ENCODE assay signal across 7 cellular contexts in the genomic region with DNA sequence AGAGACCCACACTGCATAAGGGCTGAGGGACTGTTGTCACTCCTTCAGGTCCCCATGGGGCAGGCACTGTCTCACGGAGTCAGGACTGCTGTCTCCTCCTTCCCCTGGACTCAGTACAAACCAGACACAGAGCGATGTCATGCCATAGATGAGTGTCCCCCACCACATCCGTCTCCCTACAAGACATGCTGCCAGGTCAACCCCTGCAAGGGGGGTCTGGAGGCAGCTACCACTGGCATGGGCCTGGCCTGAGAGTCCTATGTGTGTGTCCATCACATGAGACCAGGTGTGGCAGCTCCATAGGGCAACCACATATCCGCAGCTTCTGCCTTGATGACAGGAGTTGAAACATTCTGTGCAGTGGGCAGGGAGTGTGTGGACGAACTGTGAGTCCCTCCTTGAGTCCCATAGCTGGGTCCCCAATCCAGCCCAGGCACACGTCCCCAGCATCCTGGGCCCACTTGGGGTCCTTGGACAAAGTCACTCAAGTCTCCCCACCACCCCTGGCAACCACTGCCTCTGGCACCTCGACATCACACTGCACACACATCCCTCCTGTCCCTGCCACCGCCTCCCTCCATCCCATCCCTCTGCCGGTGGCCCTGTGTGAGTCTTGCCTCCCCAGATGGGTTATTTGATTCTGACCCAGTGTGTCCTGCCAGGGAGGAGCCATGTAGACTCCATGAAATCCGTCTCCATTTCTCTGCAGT.
A peak's percentile ranks its signal among the peaks of the same experiment; 100 is the strongest.
DNase-seq lines count a peak whose midpoint lies in the region; ATAC-seq, FAIRE-seq and TF ChIP-seq lines count a peak whose summit lies in the region.
"Not testable (repeated sequence)": the region's sequence is repeated elsewhere in the genome, so short reads cannot be mapped to it uniquely, and the experiment has no call there.

No MANE protein-coding gene starts in this region.

- not testable (repeated sequence) for H3K27me3 Mint-ChIP-seq in type B pancreatic cell

- not testable (repeated sequence) for H3K4me3 Mint-ChIP-seq in type B pancreatic cell

- not testable (repeated sequence) for H3K9me3 ChIP-seq in K562 (replicated peaks; ENCODE audit: control insufficient read depth, insufficient read depth, low read depth, low read length); trophoblast cell (ENCODE audit: insufficient read depth, low read depth, low read length)

- ATAC-seq in K562 (peak; percentile 45; the same call in 2 of the 3 replicates), foreskin keratinocyte (peak; percentile 8)

- peak; percentile 9 for DNase-seq in EH (ENCODE audit: low read depth)
- peak; percentile 73 for DNase-seq in SK-N-DZ (ENCODE audit: low spot score)
- DNase-seq in K562 (ENCODE audit: extremely low read depth in 1 of 4, low spot score in 3 of 4); foreskin keratinocyte; trophoblast cell: not testable (repeated sequence)
- DNase-seq in mesenteric fat pad (ENCODE audit: low spot score): peak; percentile 88
- peak; percentile 62 for DNase-seq in type B pancreatic cell (ENCODE audit: extremely low spot score, unreplicated experiment)

- intact Hi-C loops in K562 (cut with micrococcal nuclease): loop anchor here (10.0 kb wide), 1 partner anchor 148 kb away; no protein-coding TSS in a partner anchor

- not testable (repeated sequence) for H3K79me2 ChIP-seq in K562 (ENCODE audit: control insufficient read depth, insufficient read depth, low read length); trophoblast cell (ENCODE audit: control insufficient read depth, insufficient read depth, low read length, poor library complexity)

- CTCF ChIA-PET in K562 (lab: Yijun Ruan, JAX; ENCODE audit: low intra/inter-chr PET ratio): interaction anchor here (0.6 kb wide), 1 partner anchor 141 kb away, joined by 3 read pairs; no protein-coding TSS in a partner anchor

- TF ChIP-seq RAD21 in K562 (CRISPR knock-in tag; conservative IDR thresholded peaks at IDR 0.05 in 1 of 2, IDR thresholded peaks at IDR 0.05 in 1 of 2): not testable (repeated sequence)

- not testable (repeated sequence) for FAIRE-seq in K562 (lab: Jason Lieb, UNC)

- H3K9me3 Mint-ChIP-seq in type B pancreatic cell: not testable (repeated sequence)

- H3K36me3 Mint-ChIP-seq in type B pancreatic cell: not testable (repeated sequence)

- not testable (repeated sequence) for H4K20me1 ChIP-seq in K562 (replicated peaks; ENCODE audit: control insufficient read depth, insufficient read depth, low read length)

- H3K36me3 ChIP-seq in K562 (ENCODE audit: control insufficient read depth, insufficient read depth, low read length); trophoblast cell (ENCODE audit: control insufficient read depth in 1 of 2, insufficient read depth in 2 of 2, low read length in 2 of 2): not testable (repeated sequence)

- not testable (repeated sequence) for H3K27ac ChIP-seq in K562 (ENCODE audit: extremely low read depth, low read depth, low read length); foreskin keratinocyte
- peak overlapping the region; percentile 54 for H3K27ac ChIP-seq in trophoblast cell (ENCODE audit: low read depth, low read length)

- peaks cover 29% of the 10 kb centered on the region for H3K79me1 ChIP-seq in trophoblast cell (ENCODE audit: low read length)

- not testable (repeated sequence) for H3K9me1 ChIP-seq in K562 (ENCODE audit: control insufficient read depth, insufficient read depth, low read length)

- not testable (repeated sequence) for H3K4me3 ChIP-seq in K562; trophoblast cell (ENCODE audit: low read depth, low read length)

- not testable (repeated sequence) for H3K23ac ChIP-seq in trophoblast cell (ENCODE audit: low read length)

- TF ChIP-seq POLR2A in K562 (conservative IDR thresholded peaks at IDR 0.05): not testable (repeated sequence)

- peaks cover 0 to 14% of the 10 kb centered on the region in 2 experiments; a peak in 3 of 5 replicates for H3K4me1 ChIP-seq in K562 (replicated peaks in 1 of 2; ENCODE audit: control insufficient read depth in 2 of 2, insufficient read depth in 2 of 2, low read length in 2 of 2)
- H3K4me1 ChIP-seq in foreskin keratinocyte: not testable (repeated sequence)
- peaks cover 31 to 40% of the 10 kb centered on the region in 2 experiments for H3K4me1 ChIP-seq in trophoblast cell (ENCODE audit: control insufficient read depth in 1 of 2, insufficient read depth in 2 of 2, low read length in 2 of 2)

- not testable (repeated sequence) for BruUV-seq in K562 (replicated peaks; lab: Mats Ljungman, UMichigan)

- H2AK5ac ChIP-seq in trophoblast cell (ENCODE audit: low read length): peak overlapping the region; percentile 20

- H4K8ac ChIP-seq in trophoblast cell (ENCODE audit: low read depth, low read length): peak overlapping the region; percentile 18

- peak overlapping the region; percentile 18 for H2BK5ac ChIP-seq in trophoblast cell (ENCODE audit: low read depth, low read length, poor library complexity)

- TF ChIP-seq CTCF in K562 (IDR thresholded peaks at IDR 0.05 in 2 of 3, conservative IDR thresholded peaks at IDR 0.05 in 1 of 3; ENCODE audit: insufficient read depth in 2 of 3, low read depth in 1 of 3, low read length in 3 of 3); foreskin keratinocyte (conservative IDR thresholded peaks at IDR 0.05); type B pancreatic cell (conservative IDR thresholded peaks at IDR 0.05): not testable (repeated sequence)

- H4K12ac ChIP-seq in trophoblast cell (ENCODE audit: low read depth, low read length): peak overlapping the region; percentile 0

- H2AFZ ChIP-seq in K562 (ENCODE audit: low read depth, low read length); trophoblast cell (ENCODE audit: insufficient read depth, low read length, poor library complexity): not testable (repeated sequence)

- H3K4me2 ChIP-seq in K562 (ENCODE audit: insufficient read depth, low read length); trophoblast cell (ENCODE audit: low read length): not testable (repeated sequence)

- not testable (repeated sequence) for H3K9ac ChIP-seq in K562 (ENCODE audit: insufficient read depth in 1 of 2, low read depth in 2 of 2, low read length in 2 of 2); trophoblast cell (ENCODE audit: low read length)

- not testable (repeated sequence) for TF ChIP-seq EP300 in K562 (IDR thresholded peaks at IDR 0.05; ENCODE audit: low read length)

- 1% methylated on average over 9 of the region's 10 CpGs for WGBS in K562 (ENCODE audit: insufficient coverage, low coverage, missing lambda C conversion rate)
- WGBS in trophoblast cell (ENCODE audit: extremely low coverage, insufficient coverage, insufficient read length): no CpG with 5 or more reads among the region's 10 CpGs

- in situ Hi-C loops in K562 (cut with MboI): not testable (repeated sequence)

- peak overlapping the region; percentile 17 for H2BK12ac ChIP-seq in trophoblast cell (ENCODE audit: low read length)

- H2BK120ac ChIP-seq in trophoblast cell (ENCODE audit: insufficient read depth, low read length, poor library complexity): peak overlapping the region; percentile 65

- POLR2A ChIA-PET in K562 (lab: Yijun Ruan, JAX): not testable (repeated sequence)

- peak overlapping the region; percentile 13 for H3K4ac ChIP-seq in trophoblast cell (ENCODE audit: low read depth, low read length)

- peak overlapping the region; percentile 9 for H3K14ac ChIP-seq in trophoblast cell (ENCODE audit: low read length)

- H4K91ac ChIP-seq in trophoblast cell (ENCODE audit: low read depth, low read length): peak overlapping the region; percentile 82

- peaks cover 6 to 42% of the 10 kb centered on the region in 2 experiments; a peak in 4 of 5 replicates for H3K27me3 ChIP-seq in K562 (ENCODE audit: control insufficient read depth in 2 of 2, insufficient read depth in 2 of 2, low read length in 2 of 2)
- H3K27me3 ChIP-seq in foreskin keratinocyte; trophoblast cell (ENCODE audit: insufficient read depth, low read length): not testable (repeated sequence)

- H3K4me1 Mint-ChIP-seq in type B pancreatic cell (ENCODE audit: unreplicated experiment): peaks cover 20% of the 10 kb centered on the region

- peak overlapping the region; percentile 21 for H3K18ac ChIP-seq in trophoblast cell (ENCODE audit: low read length)

- H3K27ac Mint-ChIP-seq in type B pancreatic cell: not testable (repeated sequence)
